Comparison of ENCODE assay signal across 1 cellular context in genomic region chr3:171011536-171012336, GRCh38.
A peak's percentile ranks its signal among the peaks of the same experiment; 100 is the strongest.
TF ChIP-seq lines count a peak whose summit lies in the region.

No MANE protein-coding gene starts in this region.

TF ChIP-seq in liver, 16 proteins besides CTCF, POLR2A, EP300 and RAD21 (continued from another document):
- TF ChIP-seq REST (IDR thresholded peaks at IDR 0.05) (no peak), HNF4A (conservative IDR thresholded peaks at IDR 0.05) (peak; percentile 62 to 67), SP1 (IDR thresholded peaks at IDR 0.05) (no peak), YY1 (IDR thresholded peaks at IDR 0.05) (no peak), ATF3 (IDR thresholded peaks at IDR 0.05) (no peak), EGR1 (IDR thresholded peaks at IDR 0.05; ENCODE audit: low read depth in 2 of 2) (no peak)
TF ChIP-seq in liver: peak in this region for 3.
